8 cellular contexts compared by ENCODE assay signal in genomic region chrX:154428176-154429171, GRCh38. TPM values are rescaled to one million over a fixed set of nuclear protein-coding genes. Genes with fewer than 3 reads are reported as not detected.
DNase-seq lines count a peak whose midpoint lies in the region; ATAC-seq, FAIRE-seq and TF ChIP-seq lines count a peak whose summit lies in the region.

TSS of gene ATP6AP1 (plus strand) at chrX:154428677. CDS start at chrX:154428693, 16 bp downstream.

- peak; percentile 90 for DNase-seq in NCI-H2171 treated with DMSO at 0.1 percent for 48 hours (lab: John Stamatoyannopoulos, UW)
- peak; percentile 91 to 92 for DNase-seq in breast epithelium (ENCODE audit: low spot score in 2 of 2)
- DNase-seq in iPS-NIHi11 (ENCODE audit: low spot score) = peak; percentile 86
- DNase-seq in small intestine = peak; percentile 92

- TF ChIP-seq CTCF in VCaP (conservative IDR thresholded peaks at IDR 0.05) = no peak
- TF ChIP-seq CTCF in breast epithelium (IDR thresholded peaks at IDR 0.05) = no peak

- H3K27ac ChIP-seq in VCaP = peak within 1 kb of the TSS; percentile 76
- peak within 1 kb of the TSS; percentile 82 to 88 for H3K27ac ChIP-seq in breast epithelium
- peak within 1 kb of the TSS; percentile 28 to 70 for H3K27ac ChIP-seq in small intestine (ENCODE audit: low read depth in 1 of 2, low read length in 1 of 2)

- intact Hi-C loops in breast epithelium (cut with DNase I; ENCODE audit: low total_unique reads) = no loop called here

- peak; percentile 33 for TF ChIP-seq POLR2A in breast epithelium (IDR thresholded peaks at IDR 0.05)

- H3K27me3 ChIP-seq in breast epithelium (peaks cover 0 to 17% of the 10 kb centered on the region in 2 donors), small intestine (ENCODE audit: control insufficient read depth in 2 of 2, insufficient read depth in 2 of 2, low read length in 2 of 2) (no peaks in the 10 kb centered on the region)

- peak; percentile 84 for ATAC-seq in GM18858 (IDR thresholded peaks at IDR 0.05; ENCODE audit: unreplicated experiment)
- ATAC-seq in HG03095 (IDR thresholded peaks at IDR 0.05; ENCODE audit: unreplicated experiment) = peak; percentile 92

- no peaks in the 10 kb centered on the region for H3K4me1 ChIP-seq in breast epithelium
- H3K4me1 ChIP-seq in small intestine (ENCODE audit: control insufficient read depth in 2 of 2, insufficient read depth in 1 of 2, low read depth in 1 of 2, low read length in 1 of 2) = peaks cover 0 to 3% of the 10 kb centered on the region in 2 donors

- H3K4me3 ChIP-seq in breast epithelium = peak within 1 kb of the TSS; percentile 71 to 83 (median 72)
- H3K4me3 ChIP-seq in small intestine (ENCODE audit: low read depth in 1 of 2, low read length in 2 of 2) = peak within 1 kb of the TSS; percentile 64 to 82

- no peaks in the 10 kb centered on the region for H3K9me3 ChIP-seq in breast epithelium
- H3K9me3 ChIP-seq in small intestine (ENCODE audit: control insufficient read depth, low read depth) = no peaks in the 10 kb centered on the region

- H3K36me3 ChIP-seq in breast epithelium (no peaks in the 10 kb centered on the region), small intestine (ENCODE audit: control insufficient read depth in 2 of 2, insufficient read depth in 2 of 2, low read length in 2 of 2) (no peaks in the 10 kb centered on the region)

- FAIRE-seq in A204.1 (lab: Jason Lieb, UNC) (peak; percentile 57), small intestine (lab: Jason Lieb, UNC) (no peak)

- WGBS in small intestine, 3 donors = 5 to 46% (median 8%) methylated on average over 40 to 87 of the region's 87 CpGs

RNA-seq across cellular contexts. Expression of gene ATP6AP1, which starts in this region (rescaled TPM):
- 10 to 100 TPM; 31.5 to 57.1 (median 34.8) TPM for total RNA-seq in breast epithelium
- polyA plus RNA-seq in small intestine = 10 to 100 TPM; 34.0 to 73.7 (median 41.1) TPM

Comparison
In these comparisons a context has a peak if more than half of its experiments do, and no peak if none do; other contexts are left out.
1. Peak in every context shown above with its lines: DNase-seq, ATAC-seq, H3K4me3 ChIP-seq and H3K27ac ChIP-seq.